In genomic region chr1:169452921-169453320, GRCh38 we compare ENCODE assay signal across 8 cellular contexts. TPM values are rescaled to one million over a fixed set of nuclear protein-coding genes. Genes with fewer than 3 reads are reported as not detected.
"Had no signal": no experiment of that assay in that cellular context is flagged by ENCODE, and none has a peak within 500 bp of the region (broad histone marks: within the 10 kb centered on the region; RNA-seq: fewer than 3 reads in every experiment).

No MANE protein-coding gene starts in this region.

- H3K4me3 ChIP-seq: HAP-1 had no signal

- H3K36me3 ChIP-seq: HAP-1 had no signal

- H3K4me1 ChIP-seq: HAP-1 had no signal

- DNase-seq: GOT3, H7, HFFc6, IMR-90, KBM-7 had no signal

- ATAC-seq: HCT116 had no signal

- H3K9me3 ChIP-seq: HAP-1 had no signal

- FAIRE-seq: HTR-8/SVneo had no signal

RNA-seq across cellular contexts. Expression of gene CCDC181, which starts 25.6 kb away (rescaled TPM):
- total RNA-seq: HFFc6, IMR-90 had no signal
